In genomic region chr12:76031414-76032042, GRCh38 we compare ENCODE assay signal across 8 cellular contexts. TPM values are rescaled to one million over a fixed set of nuclear protein-coding genes. Genes with fewer than 3 reads are reported as not detected.
A peak's percentile ranks its signal among the peaks of the same experiment; 100 is the strongest.
DNase-seq lines count a peak whose midpoint lies in the region; ATAC-seq and TF ChIP-seq lines count a peak whose summit lies in the region.

PHLDA1 (minus strand) TSS chr12:76031776.

- H3K4me3 Mint-ChIP-seq in activated CD4-positive, alpha-beta T cell treated with anti-CD3 and anti-CD28 coated beads for 36 hours, result peak within 1 kb of the TSS; percentile 99

- peak; percentile 78 for TF ChIP-seq CTCF in BJ (IDR thresholded peaks at IDR 0.05; ENCODE audit: insufficient read depth, low read depth, low read length)

- H3K4me1 Mint-ChIP-seq in activated CD4-positive, alpha-beta T cell treated with anti-CD3 and anti-CD28 coated beads for 36 hours, result peaks cover 38% of the 10 kb centered on the region

- no peaks in the 10 kb centered on the region for H3K9me3 Mint-ChIP-seq in activated CD4-positive, alpha-beta T cell treated with anti-CD3 and anti-CD28 coated beads for 36 hours (ENCODE audit: low read depth)

- H3K27ac ChIP-seq in cingulate gyrus (ENCODE audit: low read depth, low read length) (peak within 1 kb of the TSS; percentile 89), layer of hippocampus (ENCODE audit: low read depth, low read length) (peak within 1 kb of the TSS; percentile 85)

- intact Hi-C loops in activated CD4-positive, alpha-beta T cell treated with anti-CD3 and anti-CD28 coated beads for 36 hours (cut with DNase I, micrococcal nuclease), result loop anchor here (1.0 to 10.0 kb wide), 18 partner anchors 11 to 1344 kb away; partner anchors contain the start of genes BBS10 (in 2 of the 2), CAPS2 (in 1 of the 2), GLIPR1 (in 1 of the 2) and GLIPR1L1 (in 1 of the 2)

- peak within 1 kb of the TSS; percentile 96 for H3K27ac Mint-ChIP-seq in activated CD4-positive, alpha-beta T cell treated with anti-CD3 and anti-CD28 coated beads for 36 hours

- POLR2A ChIA-PET in BJ (lab: Charles Lee), result interaction anchor here (0.5 to 1.1 kb wide), 6 partner anchors 209 to 542 kb away, joined by 3 to 7 read pairs (median 3); partner anchors contain the start of gene KRR1
- POLR2A ChIA-PET in activated CD4-positive, alpha-beta T cell treated with anti-CD3 and anti-CD28 coated beads for 36 hours (lab: Charles Lee), result interaction anchor here (0.6 to 3.5 kb wide), 14 partner anchors 11 to 648 kb away, joined by 3 to 45 read pairs (median 4); partner anchors contain the start of genes KRR1 and NAP1L1

- H3K36me3 ChIP-seq in BJ (ENCODE audit: control insufficient read depth, insufficient read depth, low read length), result no peaks in the 10 kb centered on the region

- no peaks in the 10 kb centered on the region for H3K27me3 Mint-ChIP-seq in activated CD4-positive, alpha-beta T cell treated with anti-CD3 and anti-CD28 coated beads for 36 hours

- peak; percentile 84 for ATAC-seq in HG03442 (IDR thresholded peaks at IDR 0.05; ENCODE audit: unreplicated experiment)
- ATAC-seq in activated CD4-positive, alpha-beta T cell treated with anti-CD3 and anti-CD28 coated beads for 36 hours, result peak; percentile 87

- CTCF ChIA-PET in BJ (lab: Yijun Ruan, JAX), result interaction anchor here (0.5 to 9.0 kb wide), 18 partner anchors 11 to 506 kb away, joined by 3 to 98 read pairs (median 4); no protein-coding TSS in a partner anchor
- CTCF ChIA-PET in activated CD4-positive, alpha-beta T cell treated with anti-CD3 and anti-CD28 coated beads for 36 hours (lab: Charles Lee), result interaction anchor here (0.6 to 4.0 kb wide), 22 partner anchors 10 to 547 kb away, joined by 3 to 19 read pairs (median 4); no protein-coding TSS in a partner anchor

- DNase-seq in BJ (ENCODE audit: low read depth) (peak; percentile 75), GM19238 (ENCODE audit: insufficient read length, low spot score) (peak; percentile 81), NCI-H510A treated with DMSO at 0.1 percent for 48 hours (lab: John Stamatoyannopoulos, UW) (peak; percentile 94)
- peak; percentile 97 for DNase-seq in activated CD4-positive, alpha-beta T cell treated with anti-CD3 and anti-CD28 coated beads for 36 hours
- peak; percentile 90 to 95 for DNase-seq in stimulated activated CD4-positive, alpha-beta T cell treated with anti-CD3 and anti-CD28 coated beads, Interleukin-1b, Interleukin-23, amount 100 ng/mL, for 4 hours (ENCODE audit: low read depth in 2 of 2)

- H3K36me3 Mint-ChIP-seq in activated CD4-positive, alpha-beta T cell treated with anti-CD3 and anti-CD28 coated beads for 36 hours (ENCODE audit: low read depth), result peaks cover 32% of the 10 kb centered on the region

- H3K4me3 ChIP-seq in BJ (ENCODE audit: low read depth, low read length), result peak within 1 kb of the TSS; percentile 70

- H3K27me3 ChIP-seq in BJ (ENCODE audit: control insufficient read depth, insufficient read depth, low read length) (no peaks in the 10 kb centered on the region), layer of hippocampus (ENCODE audit: control insufficient read depth, insufficient read depth, low read length) (no peaks in the 10 kb centered on the region)

RNA-seq across cellular contexts. Expression of gene PHLDA1, which starts in this region (rescaled TPM):
- polyA plus RNA-seq in BJ (2011; rRNA removed), result 8.1 and 12.1 TPM in 2 replicates
- 13.5 and 13.7 TPM in 2 replicates for polyA minus RNA-seq in BJ (2011; rRNA and poly(A)+ RNA removed)
- 10 to 100 TPM; 12.3 to 14.3 TPM for total RNA-seq in activated CD4-positive, alpha-beta T cell treated with anti-CD3 and anti-CD28 coated beads for 36 hours

Comparison
In these comparisons a context has a peak if more than half of its experiments do, and no peak if none do; other contexts are left out.
1. Peak in every context shown above with its lines: DNase-seq, ATAC-seq, H3K4me3 ChIP-seq and H3K27ac ChIP-seq.